Comparison of ENCODE assay signal across 24 cellular contexts in the genomic region with DNA sequence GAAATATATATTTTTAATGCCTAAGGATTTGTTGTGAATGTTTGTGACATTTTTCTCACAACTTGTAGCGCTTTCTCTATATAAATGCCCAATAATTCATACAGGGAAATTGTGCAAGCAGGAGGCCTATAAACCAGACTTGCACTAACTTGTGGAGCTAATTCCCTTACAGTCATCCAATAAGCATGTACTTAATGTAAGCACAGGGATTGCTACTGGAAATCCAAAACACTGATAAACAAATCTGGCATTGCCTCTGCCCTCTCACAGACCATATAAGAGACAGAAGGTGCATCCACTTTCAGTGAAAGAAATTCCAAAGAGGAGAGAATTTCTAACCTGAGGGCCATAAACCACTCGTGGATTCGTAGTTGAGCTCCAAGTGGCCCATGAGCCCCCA.
DNase-seq lines count a peak whose midpoint lies in the region; ATAC-seq and TF ChIP-seq lines count a peak whose summit lies in the region.
"Had no signal": no experiment of that assay in that cellular context is flagged by ENCODE, and none has a peak within 500 bp of the region (broad histone marks: within the 10 kb centered on the region; RNA-seq: fewer than 3 reads in every experiment).

No MANE protein-coding gene starts in this region.

- TF ChIP-seq POLR2A in adrenal gland (IDR thresholded peaks at IDR 0.05): no peak

- H3K4me2 ChIP-seq in mesendoderm (ENCODE audit: low read length): no peak overlapping the region

- no peak overlapping the region for H2AK5ac ChIP-seq in mesendoderm (ENCODE audit: low read length)

- peak overlapping the region; percentile 37 for H2BK15ac ChIP-seq in mesendoderm (replicated peaks; ENCODE audit: low read depth)

- H3K4ac ChIP-seq in mesendoderm (ENCODE audit: low read depth, low read length): no peak overlapping the region

- H3K79me1 ChIP-seq in mesendoderm (ENCODE audit: low read length): no peaks in the 10 kb centered on the region

- DNase-seq in AG09309 (ENCODE audit: low read depth) (peak; percentile 25), NCI-H226 (peak; percentile 50), choroid plexus epithelial cell (ENCODE audit: low read depth) (peak; percentile 53), mesendoderm (no peak), left ventricle myocardium inferior (no peak), adrenal gland (no peak)
- no peak for DNase-seq in activated CD8-positive, alpha-beta memory T cell treated with anti-CD3 and anti-CD28 coated beads, Interleukin-2, amount 50 U/mL, for 4 hours
- DNase-seq: activated CD4-positive, alpha-beta T cell treated with anti-CD3 and anti-CD28 coated beads, Interleukin-2, amount 50 U/mL, for 48 hours; activated naive CD4-positive, alpha-beta T cell treated with Interleukin-2 at 50 U/mL for 16 hours; aorta; CD4-positive, alpha-beta memory T cell; cerebellar nuclear complex; effector memory CD4-positive, alpha-beta T cell; gastrocnemius medialis; KBM-7; left cardiac atrium; NCI-H2029; NCI-H510A; stimulated activated CD4-positive, alpha-beta T cell treated with anti-CD3 and anti-CD28 coated beads, Interleukin-15, amount 100 ng/mL, for 24 hours; T-helper 1 cell; WERI-Rb-1 had no signal

- H3K9ac ChIP-seq in mesendoderm (ENCODE audit: low read length): no peak overlapping the region

- no CpG with 5 or more reads among the region's 3 CpGs for WGBS in mesendoderm (ENCODE audit: extremely low coverage, insufficient coverage, low lambda C conversion rate)
- 95 to 100% (median 97%) methylated on average over 3 of the region's 3 CpGs for WGBS in adrenal gland, 4 donors

- no peak overlapping the region for H2BK120ac ChIP-seq in mesendoderm (ENCODE audit: low read depth, low read length)

- ATAC-seq in GM21529 (IDR thresholded peaks at IDR 0.05; ENCODE audit: unreplicated experiment): no peak
- ATAC-seq: gastrocnemius medialis, left cardiac atrium, Right ventricle myocardium inferior had no signal

- H3K56ac ChIP-seq in mesendoderm (ENCODE audit: low read length): no peak overlapping the region

- H3K27me3 ChIP-seq in mesendoderm (ENCODE audit: insufficient read depth, low read length, poor library complexity): no peaks in the 10 kb centered on the region
- peaks cover 11% of the 10 kb centered on the region for H3K27me3 ChIP-seq in left ventricle myocardium inferior (ENCODE audit: low read depth)
- H3K27me3 ChIP-seq in adrenal gland: no peaks in the 10 kb centered on the region
- H3K27me3 ChIP-seq: neutrophil had no signal

- H3K18ac ChIP-seq in mesendoderm (ENCODE audit: low read length): no peak overlapping the region

- H3K23ac ChIP-seq in mesendoderm (ENCODE audit: low read length): no peak overlapping the region

- H3K27ac ChIP-seq in mesendoderm (ENCODE audit: low read depth, low read length) (no peak overlapping the region), left ventricle myocardium inferior (replicated peaks) (no peak overlapping the region), adrenal gland (no peak overlapping the region)
- H3K27ac ChIP-seq: gastrocnemius medialis, neutrophil, WERI-Rb-1 had no signal

- H3K4me1 ChIP-seq in mesendoderm (ENCODE audit: control insufficient read depth, low read depth, low read length) (no peaks in the 10 kb centered on the region), left ventricle myocardium inferior (peaks cover 3% of the 10 kb centered on the region), adrenal gland (replicated peaks in 1 of 2) (peaks cover 0 to 13% of the 10 kb centered on the region in 2 donors)
- H3K4me1 ChIP-seq: gastrocnemius medialis had no signal

- no peak overlapping the region for H2BK5ac ChIP-seq in mesendoderm (ENCODE audit: low read length)

- intact Hi-C loops in left ventricle myocardium inferior (cut with micrococcal nuclease): loop anchor here (10.0 kb wide), 1 partner anchor 987 kb away; no protein-coding TSS in a partner anchor
- intact Hi-C loops in adrenal gland (cut with DNase I): loop anchor here (10.0 kb wide), 3 partner anchors 537 to 957 kb away; a partner anchor contains a TSS

- H3K4me3 ChIP-seq in AG09309 (ENCODE audit: control insufficient read depth, low read depth, low read length): no peak overlapping the region
- H3K4me3 ChIP-seq in choroid plexus epithelial cell (ENCODE audit: low read depth, low read length): no peak overlapping the region
- no peak overlapping the region for H3K4me3 ChIP-seq in mesendoderm (ENCODE audit: low read length)
- H3K4me3 ChIP-seq in left ventricle myocardium inferior: no peak overlapping the region
- no peak overlapping the region for H3K4me3 ChIP-seq in adrenal gland
- H3K4me3 ChIP-seq: gastrocnemius medialis had no signal

- H4K5ac ChIP-seq in mesendoderm (ENCODE audit: low read length): no peak overlapping the region

- H3K9me3 ChIP-seq in left ventricle myocardium inferior (replicated peaks): no peaks in the 10 kb centered on the region
- H3K9me3 ChIP-seq in adrenal gland (replicated peaks in 1 of 3): no peaks in the 10 kb centered on the region
- H3K9me3 ChIP-seq: gastrocnemius medialis, neutrophil had no signal

- H3K79me2 ChIP-seq in mesendoderm (ENCODE audit: control insufficient read depth, insufficient read depth, low read length): no peaks in the 10 kb centered on the region

- H4K8ac ChIP-seq in mesendoderm (ENCODE audit: low read depth, low read length): no peak overlapping the region

- no peak for TF ChIP-seq CTCF in AG09309 (IDR thresholded peaks at IDR 0.05; ENCODE audit: control insufficient read depth, insufficient read depth, low read depth, low read length, missing control alignments)
- no peak for TF ChIP-seq CTCF in choroid plexus epithelial cell (conservative IDR thresholded peaks at IDR 0.05; ENCODE audit: low read depth, low read length)
- TF ChIP-seq CTCF in left ventricle myocardium inferior (IDR thresholded peaks at IDR 0.05; ENCODE audit: borderline replicate concordance): no peak
- no peak for TF ChIP-seq CTCF in adrenal gland (IDR thresholded peaks at IDR 0.05)

- H3K36me3 ChIP-seq in mesendoderm (ENCODE audit: control insufficient read depth, insufficient read depth, low read length) (no peaks in the 10 kb centered on the region), left ventricle myocardium inferior (no peaks in the 10 kb centered on the region), adrenal gland (replicated peaks in 1 of 2) (no peaks in the 10 kb centered on the region)
- H3K36me3 ChIP-seq: gastrocnemius medialis, neutrophil, WERI-Rb-1 had no signal

Comparison
In these comparisons a context has a peak if more than half of its experiments do, and no peak if none do; other contexts are left out.
1. DNase-seq: peak in AG09309 (single experiment), NCI-H226 (single experiment) and choroid plexus epithelial cell (single experiment); none in mesendoderm (single experiment), left ventricle myocardium inferior (single experiment), activated CD8-positive, alpha-beta memory T cell treated with anti-CD3 and anti-CD28 coated beads, Interleukin-2, amount 50 U/mL, for 4 hours (single experiment) and adrenal gland (0 of 7).